1 cellular context compared by ENCODE assay signal in the genomic region with DNA sequence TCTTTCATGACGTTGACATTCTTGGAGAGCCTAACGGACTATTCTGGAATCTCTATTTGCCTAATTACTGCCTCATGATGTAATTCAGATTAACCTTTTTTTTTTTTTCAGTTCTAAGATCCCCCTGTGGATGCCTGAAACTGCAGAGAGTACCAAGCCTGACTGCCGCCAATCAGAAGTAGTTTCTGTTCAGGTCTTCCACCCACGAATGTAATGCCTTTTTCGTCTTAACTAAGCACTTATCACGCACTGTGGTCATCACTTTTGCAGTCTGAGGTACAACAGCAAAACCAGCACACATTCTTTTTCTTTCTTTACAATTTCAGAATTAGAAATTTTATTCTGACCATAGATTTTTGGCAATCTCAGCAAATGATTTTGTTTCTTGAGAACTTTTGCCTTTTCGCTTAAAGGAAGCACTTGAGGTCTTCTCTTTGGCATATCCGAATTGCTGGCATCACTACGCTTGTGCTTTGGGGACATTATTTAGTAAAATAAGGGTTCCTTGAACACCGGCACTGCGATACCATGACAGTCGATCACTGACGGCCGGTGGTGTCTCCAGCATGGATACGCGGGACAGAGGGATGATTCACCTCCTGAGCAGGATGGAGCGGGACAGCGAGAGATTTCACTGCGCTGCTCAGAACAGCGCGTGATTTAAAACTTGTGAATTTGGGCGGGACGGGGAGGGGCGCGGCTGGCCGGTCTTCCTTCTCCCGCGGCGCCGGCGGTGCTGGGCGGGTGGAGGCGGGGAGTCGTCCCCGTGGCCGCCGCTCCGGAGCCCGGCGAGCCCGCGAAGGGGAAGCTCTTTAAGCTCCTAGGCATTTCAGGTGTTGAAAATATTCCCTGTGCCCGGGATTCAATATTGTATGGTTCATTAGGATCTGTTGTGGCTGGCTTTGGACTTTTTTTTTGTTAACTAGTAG.
TF ChIP-seq lines count a peak whose summit lies in the region.

No MANE protein-coding gene starts in this region.

TF ChIP-seq in IMR-90, 13 proteins besides CTCF, POLR2A, EP300 and RAD21 (continued from another document):
- TF ChIP-seq MAZ (IDR thresholded peaks at IDR 0.05; ENCODE audit: borderline replicate concordance, low read depth, low read length): no peak
- TF ChIP-seq, protein P1, sequence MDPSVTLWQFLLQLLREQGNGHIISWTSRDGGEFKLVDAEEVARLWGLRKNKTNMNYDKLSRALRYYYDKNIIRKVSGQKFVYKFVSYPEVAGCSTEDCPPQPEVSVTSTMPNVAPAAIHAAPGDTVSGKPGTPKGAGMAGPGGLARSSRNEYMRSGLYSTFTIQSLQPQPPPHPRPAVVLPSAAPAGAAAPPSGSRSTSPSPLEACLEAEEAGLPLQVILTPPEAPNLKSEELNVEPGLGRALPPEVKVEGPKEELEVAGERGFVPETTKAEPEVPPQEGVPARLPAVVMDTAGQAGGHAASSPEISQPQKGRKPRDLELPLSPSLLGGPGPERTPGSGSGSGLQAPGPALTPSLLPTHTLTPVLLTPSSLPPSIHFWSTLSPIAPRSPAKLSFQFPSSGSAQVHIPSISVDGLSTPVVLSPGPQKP (IDR thresholded peaks at IDR 0.05; ENCODE audit: borderline replicate concordance, low read depth, low read length): no peak
- TF ChIP-seq CEBPB (IDR thresholded peaks at IDR 0.05; ENCODE audit: low read depth, low read length): no peak
